Comparison of ENCODE assay signal across 8 cellular contexts in genomic region chr5:151684690-151685361, GRCh38. TPM values are rescaled to one million over a fixed set of nuclear protein-coding genes. Genes with fewer than 3 reads are reported as not detected.
A peak's percentile ranks its signal among the peaks of the same experiment; 100 is the strongest.
DNase-seq lines count a peak whose midpoint lies in the region; ATAC-seq and TF ChIP-seq lines count a peak whose summit lies in the region.

No MANE protein-coding gene starts in this region.

- H3K4me3 ChIP-seq in GM06990 (replicated peaks; ENCODE audit: low read depth, low read length), result peak overlapping the region; percentile 76

- H3K27ac Mint-ChIP-seq in progenitor cell of endocrine pancreas, result no peak overlapping the region

- in situ Hi-C loops in SK-MEL-5 (cut with HindIII; ENCODE audit: low pct_unique_long_range_greater_than_20kb, low sequenced_read_pairs), result no loop called here

- H3K27me3 ChIP-seq in GM06990 (replicated peaks; ENCODE audit: control insufficient read depth, insufficient read depth, low read length), result no peaks in the 10 kb centered on the region

- peaks cover 19% of the 10 kb centered on the region for H3K4me1 Mint-ChIP-seq in progenitor cell of endocrine pancreas (ENCODE audit: low read depth)

- peak overlapping the region; percentile 0 for H3K4me3 Mint-ChIP-seq in progenitor cell of endocrine pancreas (ENCODE audit: low read depth)

- peaks cover 27% of the 10 kb centered on the region for H3K27me3 Mint-ChIP-seq in progenitor cell of endocrine pancreas

- ATAC-seq in GM19035 (IDR thresholded peaks at IDR 0.05; ENCODE audit: unreplicated experiment), result no peak
- no peak for ATAC-seq in HG03457 (IDR thresholded peaks at IDR 0.05; ENCODE audit: unreplicated experiment)

- no peaks in the 10 kb centered on the region; the same call in 1 of the 2 replicates for H3K36me3 ChIP-seq in GM06990 (ENCODE audit: control insufficient read depth, insufficient read depth, low read length)

- TF ChIP-seq CTCF in GM06990 (IDR thresholded peaks at IDR 0.05; ENCODE audit: insufficient read depth, low read length, poor library complexity, severe bottlenecking) (peak; percentile 41), progenitor cell of endocrine pancreas (IDR thresholded peaks at IDR 0.05; ENCODE audit: unreplicated experiment) (peak; percentile 37)

- DNase-seq in GM06990 (ENCODE audit: extremely low read depth, insufficient read length), result no peak
- DNase-seq in SK-MEL-5 (ENCODE audit: low read depth, low spot score), result peak; percentile 81
- peak; percentile 50 for DNase-seq in glomerular endothelial cell (ENCODE audit: extremely low read depth, low read depth, low spot score)
- DNase-seq in progenitor cell of endocrine pancreas (ENCODE audit: low spot score, unreplicated experiment), result no peak
- no peak for DNase-seq in T-helper 9 cell
- no peak for DNase-seq in NCI-H510A treated with DMSO at 0.1 percent for 48 hours (lab: John Stamatoyannopoulos, UW)

- no peaks in the 10 kb centered on the region for H3K9me3 Mint-ChIP-seq in progenitor cell of endocrine pancreas (ENCODE audit: low read depth)

- no peaks in the 10 kb centered on the region for H3K36me3 Mint-ChIP-seq in progenitor cell of endocrine pancreas (ENCODE audit: insufficient read depth)

RNA-seq across cellular contexts. Expression of gene SPARC, which starts 1.9 kb away (rescaled TPM):
- 1,245 and 1,275 TPM in 2 replicates for total RNA-seq in SK-MEL-5 (2014; rRNA removed; shearing (Covaris generic))
- polyA plus RNA-seq in SK-MEL-5 (2015; cell fraction: cytosol; rRNA removed), result 1,268 and 1,800 TPM in 2 replicates
- polyA plus RNA-seq in SK-MEL-5 (2015; cell fraction: nucleus; rRNA removed), result 255 and 292 TPM in 2 replicates
- total RNA-seq in glomerular endothelial cell (2,016 and 3,575 TPM in 2 replicates), progenitor cell of endocrine pancreas (55.2 and 83.9 TPM in 2 replicates)

Comparison
In these comparisons a context has a peak if more than half of its experiments do, and no peak if none do; other contexts are left out.
1. DNase-seq: peak in SK-MEL-5 (single experiment) and glomerular endothelial cell (single experiment); none in GM06990 (single experiment), progenitor cell of endocrine pancreas (single experiment), T-helper 9 cell (single experiment) and NCI-H510A treated with DMSO at 0.1 percent for 48 hours (single experiment).
2. RNA of gene SPARC, which starts 1.9 kb away (total RNA-seq): 2,016 to 3,575 TPM in glomerular endothelial cell and 1,245 to 1,275 TPM in SK-MEL-5; 55.2 to 83.9 TPM in progenitor cell of endocrine pancreas; every median in the first group is over 10 times any median in the second.